In genomic region chr13:36414461-36414860, GRCh38 we compare ENCODE assay signal across 1 cellular context.
TF ChIP-seq lines count a peak whose summit lies in the region.

No MANE protein-coding gene starts in this region.

TF ChIP-seq in GM12878, 131 proteins besides CTCF, POLR2A, EP300 and RAD21:
- TF ChIP-seq ZNF217 (IDR thresholded peaks at IDR 0.05) (0 out of 2 replicates have a peak, but pooled peaks have one; percentile 23), HDAC2 (IDR thresholded peaks at IDR 0.05) (no peak), MYC (IDR thresholded peaks at IDR 0.05; ENCODE audit: insufficient read depth, insufficient read length, insufficient replicate concordance, low read length, severe bottlenecking) (no peak), SPI1 (IDR thresholded peaks at IDR 0.05; ENCODE audit: borderline replicate concordance, insufficient read depth, low read depth, low read length) (peak; percentile 71; the same call in 1 of the 2 replicates), ELK1 (IDR thresholded peaks at IDR 0.05; ENCODE audit: low read depth, low read length) (no peak), RCOR1 (conservative IDR thresholded peaks at IDR 0.05; ENCODE audit: low read depth, low read length) (no peak), LARP7 (IDR thresholded peaks at IDR 0.05) (no peak), MEF2B (IDR thresholded peaks at IDR 0.05; ENCODE audit: partially characterized antibody, poor library complexity, severe bottlenecking) (peak; percentile 57), GABPA (IDR thresholded peaks at IDR 0.05; ENCODE audit: low read depth) (no peak), HSF1 (IDR thresholded peaks at IDR 0.05; ENCODE audit: low read depth, low read length) (no peak), KDM1A (IDR thresholded peaks at IDR 0.05; ENCODE audit: borderline replicate concordance) (no peak)
